Comparison of ENCODE assay signal across 1 cellular context in the genomic region with DNA sequence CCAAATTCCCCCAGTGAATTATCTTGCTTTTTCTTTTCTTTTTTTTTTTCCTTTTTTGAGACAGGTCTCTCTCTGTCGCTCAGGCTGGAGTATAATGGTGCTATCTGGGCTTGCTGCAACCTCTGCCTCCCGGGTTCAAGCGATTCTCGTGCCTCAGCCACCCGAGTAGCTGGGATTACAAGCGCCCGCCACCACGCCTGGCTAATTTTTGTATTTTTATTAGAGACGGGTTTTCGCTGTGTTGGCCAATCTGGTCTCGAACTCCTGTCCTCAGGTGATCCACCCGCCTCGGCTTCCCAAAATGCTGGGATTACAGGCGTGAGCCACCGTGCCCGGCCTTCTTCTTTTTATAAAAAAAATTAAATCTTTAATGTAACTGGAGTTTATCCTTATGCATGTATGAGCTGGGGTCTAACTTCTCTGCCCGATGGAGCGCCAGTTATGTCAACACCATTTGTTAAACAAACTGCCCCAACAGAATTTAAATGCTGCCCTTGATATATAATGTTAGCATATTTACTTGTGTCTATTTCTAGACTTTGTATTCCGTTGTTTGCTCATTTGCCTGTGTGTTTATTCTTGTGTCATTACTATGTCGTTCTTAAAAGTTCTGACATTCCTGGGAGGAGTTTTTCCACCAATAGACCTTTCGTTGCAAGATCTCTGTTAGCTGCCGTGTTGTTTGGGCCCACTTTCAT.
TF ChIP-seq lines count a peak whose summit lies in the region.

No MANE protein-coding gene starts in this region.

TF ChIP-seq in HepG2, 621 proteins besides CTCF, POLR2A, EP300 and RAD21 (continued from another document and continues in another):
- TF ChIP-seq, protein P1, sequence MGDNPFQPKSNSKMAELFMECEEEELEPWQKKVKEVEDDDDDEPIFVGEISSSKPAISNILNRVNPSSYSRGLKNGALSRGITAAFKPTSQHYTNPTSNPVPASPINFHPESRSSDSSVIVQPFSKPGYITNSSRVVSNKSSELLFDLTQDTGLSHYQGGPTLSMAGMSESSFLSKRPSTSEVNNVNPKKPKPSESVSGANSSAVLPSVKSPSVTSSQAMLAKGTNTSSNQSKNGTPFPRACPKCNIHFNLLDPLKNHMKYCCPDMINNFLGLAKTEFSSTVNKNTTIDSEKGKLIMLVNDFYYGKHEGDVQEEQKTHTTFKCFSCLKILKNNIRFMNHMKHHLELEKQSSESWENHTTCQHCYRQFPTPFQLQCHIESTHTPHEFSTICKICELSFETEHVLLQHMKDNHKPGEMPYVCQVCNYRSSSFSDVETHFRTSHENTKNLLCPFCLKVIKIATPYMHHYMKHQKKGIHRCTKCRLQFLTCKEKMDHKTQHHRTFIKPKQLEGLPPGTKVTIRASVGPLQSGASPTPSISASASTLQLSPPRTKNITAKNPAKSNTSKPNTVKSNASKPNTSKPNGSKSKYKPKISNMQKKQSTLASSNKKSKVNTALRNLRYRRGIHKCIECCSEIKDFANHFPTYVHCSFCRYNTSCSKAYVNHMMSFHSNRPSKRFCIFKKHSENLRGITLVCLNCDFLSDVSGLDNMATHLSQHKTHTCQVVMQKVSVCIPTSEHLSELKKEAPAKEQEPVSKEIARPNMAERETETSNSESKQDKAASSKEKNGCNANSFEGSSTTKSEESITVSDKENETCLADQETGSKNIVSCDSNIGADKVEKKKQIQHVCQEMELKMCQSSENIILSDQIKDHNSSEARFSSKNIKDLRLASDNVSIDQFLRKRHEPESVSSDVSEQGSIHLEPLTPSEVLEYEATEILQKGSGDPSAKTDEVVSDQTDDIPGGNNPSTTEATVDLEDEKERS (CRISPR knock-in tag; IDR thresholded peaks at IDR 0.05), result 0 out of 2 replicates have a peak, but pooled peaks have one; percentile 65
- TF ChIP-seq EEA1 (CRISPR knock-in tag; IDR thresholded peaks at IDR 0.05; ENCODE audit: borderline replicate concordance) (no peak), BCL6 (CRISPR knock-in tag; IDR thresholded peaks at IDR 0.05) (peak; percentile 95), FOXK2 (IDR thresholded peaks at IDR 0.05) (peak; percentile 93), KDM6A (CRISPR knock-in tag; IDR thresholded peaks at IDR 0.05; ENCODE audit: low read depth) (peak; percentile 60), FOXA1 (IDR thresholded peaks at IDR 0.05) (peak; percentile 96), FOXA1 (CRISPR knock-in tag; IDR thresholded peaks at IDR 0.05) (peak; percentile 86), LCORL (IDR thresholded peaks at IDR 0.05) (peak; percentile 79; the same call in 1 of the 2 replicates), LCORL (CRISPR knock-in tag; IDR thresholded peaks at IDR 0.05) (peak; percentile 15; the same call in 1 of the 2 replicates), ELF3 (CRISPR knock-in tag; IDR thresholded peaks at IDR 0.05) (peak; percentile 26; the same call in 1 of the 2 replicates), IRF2 (CRISPR knock-in tag; IDR thresholded peaks at IDR 0.05) (0 out of 2 replicates have a peak, but pooled peaks have one; percentile 1), HNF4A (CRISPR knock-in tag; IDR thresholded peaks at IDR 0.05) (peak; percentile 67), ZNF556 (CRISPR knock-in tag; IDR thresholded peaks at IDR 0.05; ENCODE audit: borderline replicate concordance) (peak; percentile 7; the same call in 1 of the 2 replicates), MEF2D (CRISPR knock-in tag; IDR thresholded peaks at IDR 0.05) (peak; percentile 69; the same call in 1 of the 2 replicates), JUNB (CRISPR knock-in tag; IDR thresholded peaks at IDR 0.05; ENCODE audit: borderline replicate concordance) (0 out of 2 replicates have a peak, but pooled peaks have one; percentile 2), ZNF670 (CRISPR knock-in tag; IDR thresholded peaks at IDR 0.05; ENCODE audit: borderline replicate concordance) (peak; percentile 69; the same call in 1 of the 2 replicates), NR2F2 (IDR thresholded peaks at IDR 0.05; ENCODE audit: borderline replicate concordance, low read depth) (peak; percentile 56; the same call in 1 of the 2 replicates), ZNF878 (CRISPR knock-in tag; IDR thresholded peaks at IDR 0.05) (no peak), ZNF773 (CRISPR knock-in tag; IDR thresholded peaks at IDR 0.05; ENCODE audit: borderline replicate concordance) (no peak), ZNF205 (CRISPR knock-in tag; IDR thresholded peaks at IDR 0.05) (peak; percentile 64; the same call in 1 of the 2 replicates), ERF (CRISPR knock-in tag; IDR thresholded peaks at IDR 0.05) (no peak), SMAD9 (CRISPR knock-in tag; IDR thresholded peaks at IDR 0.05) (no peak), BHLHE40 (IDR thresholded peaks at IDR 0.05; ENCODE audit: low read length) (no peak), KDM5A (IDR thresholded peaks at IDR 0.05; ENCODE audit: borderline replicate concordance, low read length) (0 out of 2 replicates have a peak, but pooled peaks have one; percentile 17), NCOA2 (CRISPR knock-in tag; IDR thresholded peaks at IDR 0.05) (peak; percentile 69), ATF7 (IDR thresholded peaks at IDR 0.05) (peak; percentile 65), ATF7 (CRISPR knock-in tag; IDR thresholded peaks at IDR 0.05) (no peak), ZNF460 (CRISPR knock-in tag; IDR thresholded peaks at IDR 0.05; ENCODE audit: borderline replicate concordance) (peak; percentile 26; the same call in 1 of the 2 replicates), SOX6 (IDR thresholded peaks at IDR 0.05) (no peak), SOX6 (CRISPR knock-in tag; IDR thresholded peaks at IDR 0.05) (peak; percentile 57; the same call in 1 of the 2 replicates), ZNF326 (CRISPR knock-in tag; IDR thresholded peaks at IDR 0.05; ENCODE audit: borderline replicate concordance) (no peak), NFIC (IDR thresholded peaks at IDR 0.05; ENCODE audit: low read length) (0 out of 2 replicates have a peak, but pooled peaks have one; percentile 42), SOX5 (CRISPR knock-in tag; IDR thresholded peaks at IDR 0.05; ENCODE audit: borderline replicate concordance) (peak; percentile 40; the same call in 1 of the 2 replicates), HNF4G (IDR thresholded peaks at IDR 0.05; ENCODE audit: borderline replicate concordance, low read depth, low read length) (peak; percentile 66; the same call in 1 of the 2 replicates), HNF4G (CRISPR knock-in tag; IDR thresholded peaks at IDR 0.05; ENCODE audit: borderline replicate concordance, low read depth) (no peak)
- TF ChIP-seq, protein P2, sequence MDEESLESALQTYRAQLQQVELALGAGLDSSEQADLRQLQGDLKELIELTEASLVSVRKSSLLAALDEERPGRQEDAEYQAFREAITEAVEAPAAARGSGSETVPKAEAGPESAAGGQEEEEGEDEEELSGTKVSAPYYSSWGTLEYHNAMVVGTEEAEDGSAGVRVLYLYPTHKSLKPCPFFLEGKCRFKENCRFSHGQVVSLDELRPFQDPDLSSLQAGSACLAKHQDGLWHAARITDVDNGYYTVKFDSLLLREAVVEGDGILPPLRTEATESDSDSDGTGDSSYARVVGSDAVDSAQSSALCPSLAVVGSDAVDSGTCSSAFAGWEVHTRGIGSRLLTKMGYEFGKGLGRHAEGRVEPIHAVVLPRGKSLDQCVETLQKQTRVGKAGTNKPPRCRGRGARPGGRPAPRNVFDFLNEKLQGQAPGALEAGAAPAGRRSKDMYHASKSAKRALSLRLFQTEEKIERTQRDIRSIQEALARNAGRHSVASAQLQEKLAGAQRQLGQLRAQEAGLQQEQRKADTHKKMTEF (CRISPR knock-in tag; IDR thresholded peaks at IDR 0.05), result peak; percentile 43; the same call in 1 of the 2 replicates
- TF ChIP-seq, protein P3, sequence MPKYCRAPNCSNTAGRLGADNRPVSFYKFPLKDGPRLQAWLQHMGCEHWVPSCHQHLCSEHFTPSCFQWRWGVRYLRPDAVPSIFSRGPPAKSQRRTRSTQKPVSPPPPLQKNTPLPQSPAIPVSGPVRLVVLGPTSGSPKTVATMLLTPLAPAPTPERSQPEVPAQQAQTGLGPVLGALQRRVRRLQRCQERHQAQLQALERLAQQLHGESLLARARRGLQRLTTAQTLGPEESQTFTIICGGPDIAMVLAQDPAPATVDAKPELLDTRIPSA (CRISPR knock-in tag; IDR thresholded peaks at IDR 0.05; ENCODE audit: borderline replicate concordance), result no peak
- TF ChIP-seq, protein P4, sequence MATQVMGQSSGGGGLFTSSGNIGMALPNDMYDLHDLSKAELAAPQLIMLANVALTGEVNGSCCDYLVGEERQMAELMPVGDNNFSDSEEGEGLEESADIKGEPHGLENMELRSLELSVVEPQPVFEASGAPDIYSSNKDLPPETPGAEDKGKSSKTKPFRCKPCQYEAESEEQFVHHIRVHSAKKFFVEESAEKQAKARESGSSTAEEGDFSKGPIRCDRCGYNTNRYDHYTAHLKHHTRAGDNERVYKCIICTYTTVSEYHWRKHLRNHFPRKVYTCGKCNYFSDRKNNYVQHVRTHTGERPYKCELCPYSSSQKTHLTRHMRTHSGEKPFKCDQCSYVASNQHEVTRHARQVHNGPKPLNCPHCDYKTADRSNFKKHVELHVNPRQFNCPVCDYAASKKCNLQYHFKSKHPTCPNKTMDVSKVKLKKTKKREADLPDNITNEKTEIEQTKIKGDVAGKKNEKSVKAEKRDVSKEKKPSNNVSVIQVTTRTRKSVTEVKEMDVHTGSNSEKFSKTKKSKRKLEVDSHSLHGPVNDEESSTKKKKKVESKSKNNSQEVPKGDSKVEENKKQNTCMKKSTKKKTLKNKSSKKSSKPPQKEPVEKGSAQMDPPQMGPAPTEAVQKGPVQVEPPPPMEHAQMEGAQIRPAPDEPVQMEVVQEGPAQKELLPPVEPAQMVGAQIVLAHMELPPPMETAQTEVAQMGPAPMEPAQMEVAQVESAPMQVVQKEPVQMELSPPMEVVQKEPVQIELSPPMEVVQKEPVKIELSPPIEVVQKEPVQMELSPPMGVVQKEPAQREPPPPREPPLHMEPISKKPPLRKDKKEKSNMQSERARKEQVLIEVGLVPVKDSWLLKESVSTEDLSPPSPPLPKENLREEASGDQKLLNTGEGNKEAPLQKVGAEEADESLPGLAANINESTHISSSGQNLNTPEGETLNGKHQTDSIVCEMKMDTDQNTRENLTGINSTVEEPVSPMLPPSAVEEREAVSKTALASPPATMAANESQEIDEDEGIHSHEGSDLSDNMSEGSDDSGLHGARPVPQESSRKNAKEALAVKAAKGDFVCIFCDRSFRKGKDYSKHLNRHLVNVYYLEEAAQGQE (IDR thresholded peaks at IDR 0.05; ENCODE audit: borderline replicate concordance in 1 of 2, low read depth in 1 of 2, low read length in 2 of 2), result no peak
- TF ChIP-seq, protein P5, sequence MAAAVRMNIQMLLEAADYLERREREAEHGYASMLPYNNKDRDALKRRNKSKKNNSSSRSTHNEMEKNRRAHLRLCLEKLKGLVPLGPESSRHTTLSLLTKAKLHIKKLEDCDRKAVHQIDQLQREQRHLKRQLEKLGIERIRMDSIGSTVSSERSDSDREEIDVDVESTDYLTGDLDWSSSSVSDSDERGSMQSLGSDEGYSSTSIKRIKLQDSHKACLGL (CRISPR knock-in tag; IDR thresholded peaks at IDR 0.05), result no peak
- TF ChIP-seq, protein P6, sequence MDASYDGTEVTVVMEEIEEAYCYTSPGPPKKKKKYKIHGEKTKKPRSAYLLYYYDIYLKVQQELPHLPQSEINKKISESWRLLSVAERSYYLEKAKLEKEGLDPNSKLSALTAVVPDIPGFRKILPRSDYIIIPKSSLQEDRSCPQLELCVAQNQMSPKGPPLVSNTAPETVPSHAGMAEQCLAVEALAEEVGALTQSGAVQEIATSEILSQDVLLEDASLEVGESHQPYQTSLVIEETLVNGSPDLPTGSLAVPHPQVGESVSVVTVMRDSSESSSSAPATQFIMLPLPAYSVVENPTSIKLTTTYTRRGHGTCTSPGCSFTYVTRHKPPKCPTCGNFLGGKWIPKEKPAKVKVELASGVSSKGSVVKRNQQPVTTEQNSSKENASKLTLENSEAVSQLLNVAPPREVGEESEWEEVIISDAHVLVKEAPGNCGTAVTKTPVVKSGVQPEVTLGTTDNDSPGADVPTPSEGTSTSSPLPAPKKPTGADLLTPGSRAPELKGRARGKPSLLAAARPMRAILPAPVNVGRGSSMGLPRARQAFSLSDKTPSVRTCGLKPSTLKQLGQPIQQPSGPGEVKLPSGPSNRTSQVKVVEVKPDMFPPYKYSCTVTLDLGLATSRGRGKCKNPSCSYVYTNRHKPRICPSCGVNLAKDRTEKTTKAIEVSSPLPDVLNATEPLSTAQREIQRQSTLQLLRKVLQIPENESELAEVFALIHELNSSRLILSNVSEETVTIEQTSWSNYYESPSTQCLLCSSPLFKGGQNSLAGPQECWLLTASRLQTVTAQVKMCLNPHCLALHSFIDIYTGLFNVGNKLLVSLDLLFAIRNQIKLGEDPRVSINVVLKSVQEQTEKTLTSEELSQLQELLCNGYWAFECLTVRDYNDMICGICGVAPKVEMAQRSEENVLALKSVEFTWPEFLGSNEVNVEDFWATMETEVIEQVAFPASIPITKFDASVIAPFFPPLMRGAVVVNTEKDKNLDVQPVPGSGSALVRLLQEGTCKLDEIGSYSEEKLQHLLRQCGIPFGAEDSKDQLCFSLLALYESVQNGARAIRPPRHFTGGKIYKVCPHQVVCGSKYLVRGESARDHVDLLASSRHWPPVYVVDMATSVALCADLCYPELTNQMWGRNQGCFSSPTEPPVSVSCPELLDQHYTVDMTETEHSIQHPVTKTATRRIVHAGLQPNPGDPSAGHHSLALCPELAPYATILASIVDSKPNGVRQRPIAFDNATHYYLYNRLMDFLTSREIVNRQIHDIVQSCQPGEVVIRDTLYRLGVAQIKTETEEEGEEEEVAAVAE (CRISPR knock-in tag; IDR thresholded peaks at IDR 0.05; ENCODE audit: borderline replicate concordance), result 0 out of 2 replicates have a peak, but pooled peaks have one; percentile 3
- TF ChIP-seq, protein P7, sequence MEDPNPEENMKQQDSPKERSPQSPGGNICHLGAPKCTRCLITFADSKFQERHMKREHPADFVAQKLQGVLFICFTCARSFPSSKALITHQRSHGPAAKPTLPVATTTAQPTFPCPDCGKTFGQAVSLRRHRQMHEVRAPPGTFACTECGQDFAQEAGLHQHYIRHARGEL (CRISPR knock-in tag; IDR thresholded peaks at IDR 0.05), result no peak
